ENCODE assay signal across 2 cellular contexts in genomic region chr17:45046536-45047125, GRCh38.
A peak's percentile ranks its signal among the peaks of the same experiment; 100 is the strongest.
TF ChIP-seq lines count a peak whose summit lies in the region.

No MANE protein-coding gene starts in this region.

TF ChIP-seq in IMR-90, 13 proteins besides CTCF, POLR2A, EP300 and RAD21:
- TF ChIP-seq RCOR1 (IDR thresholded peaks at IDR 0.05; ENCODE audit: insufficient replicate concordance, low read length) (no peak), RFX5 (IDR thresholded peaks at IDR 0.05; ENCODE audit: low read depth, low read length) (no peak), ELK1 (IDR thresholded peaks at IDR 0.05; ENCODE audit: borderline replicate concordance, low read depth, low read length) (no peak)

TF ChIP-seq in K562, 482 proteins besides CTCF, POLR2A, EP300 and RAD21:
- no peak for TF ChIP-seq SMARCC2 (IDR thresholded peaks at IDR 0.05; ENCODE audit: low read depth)
- TF ChIP-seq NFIC (IDR thresholded peaks at IDR 0.05): no peak
- peak; percentile 45; the same call in 1 of the 2 replicates for TF ChIP-seq NFE2 (IDR thresholded peaks at IDR 0.05; ENCODE audit: low read depth)
- peak; percentile 54 for TF ChIP-seq ZNF316 (IDR thresholded peaks at IDR 0.05)
- 0 out of 2 replicates have a peak, but pooled peaks have one; percentile 42 for TF ChIP-seq MAFG (tag; conservative IDR thresholded peaks at IDR 0.05)
- TF ChIP-seq C11orf30 (IDR thresholded peaks at IDR 0.05; ENCODE audit: low read depth): peak; percentile 33; the same call in 1 of the 2 replicates
- no peak for TF ChIP-seq COPS2 (conservative IDR thresholded peaks at IDR 0.05)
- no peak for TF ChIP-seq RFX1 (IDR thresholded peaks at IDR 0.05)
